Comparison of ENCODE assay signal across 1 cellular context in the genomic region with DNA sequence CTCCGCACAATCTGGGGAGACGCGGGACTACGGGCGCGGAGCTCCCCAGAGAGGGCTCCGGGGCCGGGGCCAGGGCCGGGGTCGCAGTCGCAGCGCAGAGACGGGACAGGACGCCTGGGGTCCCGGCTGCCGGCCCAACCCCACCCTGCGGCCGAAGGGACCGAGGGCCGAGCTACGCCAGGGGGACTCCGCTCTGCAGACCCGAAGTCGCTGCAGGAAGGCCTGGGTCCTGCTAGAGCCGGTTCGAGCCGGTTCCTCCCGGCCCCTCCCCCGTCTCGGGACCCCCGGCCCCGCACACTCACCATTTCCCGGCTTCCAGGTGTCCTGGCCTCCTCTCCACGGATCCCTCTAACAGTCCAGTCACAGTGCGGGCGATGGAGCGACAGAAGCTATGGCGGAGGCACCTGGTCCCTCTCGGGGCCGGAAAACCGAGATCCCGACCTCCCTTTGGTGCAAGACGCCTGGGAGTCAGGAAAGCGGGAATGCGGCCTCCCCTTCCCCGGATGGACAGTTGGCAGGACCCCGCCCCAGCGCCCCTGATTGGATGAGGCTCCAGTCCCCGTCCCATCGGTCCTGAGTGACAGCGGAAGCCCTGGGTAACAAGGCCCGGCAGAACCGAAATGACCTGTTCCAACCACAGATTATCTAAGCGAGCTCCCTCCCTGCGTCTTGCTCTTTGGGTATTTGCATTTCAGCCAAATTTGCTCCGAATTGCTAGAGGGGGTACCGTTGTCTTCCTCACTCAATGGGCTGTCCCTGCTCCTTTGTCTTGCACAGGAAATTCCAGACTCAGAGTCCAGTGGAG.
A peak's percentile ranks its signal among the peaks of the same experiment; 100 is the strongest.
TF ChIP-seq lines count a peak whose summit lies in the region.

TSS of gene ZNF625 (minus strand) at position 481 of the 805 bp plus-strand sequence. CDS start at position 305, 176 bp downstream.

TF ChIP-seq in GM12878, 131 proteins besides CTCF, POLR2A, EP300 and RAD21 (continued from another document):
- TF ChIP-seq HDGF (IDR thresholded peaks at IDR 0.05) (0 out of 2 replicates have a peak, but pooled peaks have one; percentile 52), BMI1 (IDR thresholded peaks at IDR 0.05; ENCODE audit: borderline replicate concordance) (no peak), BCL3 (IDR thresholded peaks at IDR 0.05; ENCODE audit: borderline replicate concordance, insufficient read depth, low read depth, low read length, poor library complexity, severe bottlenecking) (no peak), KDM1A (IDR thresholded peaks at IDR 0.05; ENCODE audit: borderline replicate concordance) (no peak), SP1 (IDR thresholded peaks at IDR 0.05; ENCODE audit: low read depth, low read length) (peak; percentile 70), CEBPB (IDR thresholded peaks at IDR 0.05; ENCODE audit: borderline replicate concordance in 1 of 2, low read depth in 2 of 2, low read length in 2 of 2) (no peak), PBX3 (IDR thresholded peaks at IDR 0.05; ENCODE audit: insufficient replicate concordance, low read depth, low read length) (peak; percentile 96), STAT1 (conservative IDR thresholded peaks at IDR 0.05) (no peak), MEF2A (IDR thresholded peaks at IDR 0.05; ENCODE audit: insufficient read depth, low read depth, low read length) (no peak), USF2 (IDR thresholded peaks at IDR 0.05; ENCODE audit: borderline replicate concordance, low read depth, low read length) (no peak), TBL1XR1 (IDR thresholded peaks at IDR 0.05; ENCODE audit: low read depth, low read length) (no peak), LARP7 (IDR thresholded peaks at IDR 0.05) (no peak), STAT3 (IDR thresholded peaks at IDR 0.05; ENCODE audit: low read depth, low read length) (no peak), NRF1 (conservative IDR thresholded peaks at IDR 0.05; ENCODE audit: low read depth, low read length) (no peak), ZNF592 (IDR thresholded peaks at IDR 0.05) (no peak), CBX3 (IDR thresholded peaks at IDR 0.05; ENCODE audit: borderline replicate concordance, low read depth) (no peak)
- TF ChIP-seq, protein P1, sequence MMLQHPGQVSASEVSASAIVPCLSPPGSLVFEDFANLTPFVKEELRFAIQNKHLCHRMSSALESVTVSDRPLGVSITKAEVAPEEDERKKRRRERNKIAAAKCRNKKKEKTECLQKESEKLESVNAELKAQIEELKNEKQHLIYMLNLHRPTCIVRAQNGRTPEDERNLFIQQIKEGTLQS (IDR thresholded peaks at IDR 0.05; ENCODE audit: borderline replicate concordance, extremely low read depth, low read depth, low read length), result no peak
- TF ChIP-seq, protein P2, sequence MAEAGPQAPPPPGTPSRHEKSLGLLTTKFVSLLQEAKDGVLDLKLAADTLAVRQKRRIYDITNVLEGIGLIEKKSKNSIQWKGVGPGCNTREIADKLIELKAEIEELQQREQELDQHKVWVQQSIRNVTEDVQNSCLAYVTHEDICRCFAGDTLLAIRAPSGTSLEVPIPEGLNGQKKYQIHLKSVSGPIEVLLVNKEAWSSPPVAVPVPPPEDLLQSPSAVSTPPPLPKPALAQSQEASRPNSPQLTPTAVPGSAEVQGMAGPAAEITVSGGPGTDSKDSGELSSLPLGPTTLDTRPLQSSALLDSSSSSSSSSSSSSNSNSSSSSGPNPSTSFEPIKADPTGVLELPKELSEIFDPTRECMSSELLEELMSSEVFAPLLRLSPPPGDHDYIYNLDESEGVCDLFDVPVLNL (IDR thresholded peaks at IDR 0.05; ENCODE audit: low read depth, low read length), result no peak
